Comparison of ENCODE assay signal across 14 cellular contexts in the genomic region with DNA sequence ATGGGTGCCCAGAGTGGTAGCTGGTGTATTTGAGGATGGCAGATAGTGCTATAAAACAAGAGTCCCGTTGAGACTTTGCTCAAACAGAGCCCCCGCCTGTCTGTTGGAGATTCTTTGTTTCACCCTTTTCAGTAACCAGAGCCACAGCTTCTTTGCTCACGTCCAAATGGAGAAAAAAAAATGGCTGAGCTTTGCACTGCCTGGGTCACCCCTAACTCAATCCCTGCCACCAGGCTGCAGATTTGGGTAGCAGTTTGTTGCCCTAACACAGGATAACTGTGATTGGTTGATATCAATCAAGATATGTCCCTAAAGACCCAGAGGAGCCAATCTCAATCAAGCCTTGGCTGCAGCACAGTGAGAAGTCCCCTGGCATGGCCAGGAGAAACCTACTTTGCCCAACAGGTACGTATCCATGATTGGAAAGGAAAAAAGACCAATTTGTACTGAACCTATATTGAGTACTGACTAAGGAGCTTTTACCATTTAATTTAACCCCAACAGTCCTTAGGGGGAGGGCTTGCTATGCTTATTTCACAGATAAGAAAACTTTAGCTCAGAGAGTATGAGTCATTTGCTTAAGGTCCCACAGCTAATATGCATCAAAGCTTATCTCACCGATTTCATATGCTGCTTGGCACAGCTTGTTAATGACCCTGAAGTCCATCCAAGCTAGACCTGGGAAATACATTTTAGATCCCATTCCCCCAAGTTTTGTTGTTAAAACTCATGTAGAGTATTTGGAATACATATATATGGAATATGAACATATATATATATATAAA.
A peak's percentile ranks its signal among the peaks of the same experiment; 100 is the strongest.
DNase-seq lines count a peak whose midpoint lies in the region; ATAC-seq and TF ChIP-seq lines count a peak whose summit lies in the region.
"Had no signal": no experiment of that assay in that cellular context is flagged by ENCODE, and none has a peak within 500 bp of the region (broad histone marks: within the 10 kb centered on the region; RNA-seq: fewer than 3 reads in every experiment).

No MANE protein-coding gene starts in this region.

- WGBS in thyroid gland, 2 donors, result 85 to 89% methylated on average over 5 of the region's 5 CpGs

- TF ChIP-seq POLR2A in thyroid gland (IDR thresholded peaks at IDR 0.05), result no peak

- no peak overlapping the region for H3K27ac ChIP-seq in thyroid gland

- no peaks in the 10 kb centered on the region for H3K27me3 ChIP-seq in thyroid gland

- intact Hi-C loops in activated T-helper 2 cell treated with anti-CD3 and anti-CD28 coated beads, Interferon-gamma antibody, Interleukin-2, Interleukin-4, amounts not matched to agents 10 μg/mL and 5 μg/mL and 100 μg/mL, durations not matched to agents 14 hours and 24 hours and 36 hours (cut with micrococcal nuclease), result loop anchor here (10.0 kb wide), 1 partner anchor 605 kb away; no protein-coding TSS in a partner anchor
- intact Hi-C loops in thyroid gland (cut with DNase I), result loop anchor here (10.0 kb wide), 1 partner anchor 175 kb away; no protein-coding TSS in a partner anchor

- H3K9me3 ChIP-seq in thyroid gland, result no peaks in the 10 kb centered on the region

- no peak overlapping the region for H3K4me3 Mint-ChIP-seq in HFFc6
- H3K4me3 Mint-ChIP-seq in activated T-helper 2 cell treated with anti-CD3 and anti-CD28 coated beads, Interferon-gamma antibody, Interleukin-2, Interleukin-4, amounts not matched to agents 10 μg/mL and 5 μg/mL and 100 μg/mL, durations not matched to agents 14 hours and 24 hours and 36 hours (ENCODE audit: low read depth), result no peak overlapping the region
- H3K4me3 Mint-ChIP-seq: activated CD4-positive, alpha-beta T cell treated with anti-CD3 and anti-CD28 coated beads, Interleukin-2, amount 10 ng/mL, durations not matched to agents 24 days and 14 days; activated naive CD4-positive, alpha-beta T cell treated with anti-CD3 and anti-CD28 coated beads for 36 hours; stimulated activated effector memory CD8-positive, alpha-beta T cell treated with anti-CD3 and anti-CD28 coated beads, Interleukin-12 subunit alpha, Interleukin-12 subunit beta, amount 100 ng/mL, for 72 hours had no signal

- H3K27me3 Mint-ChIP-seq in HFFc6 (ENCODE audit: insufficient read depth), result peaks cover 6% of the 10 kb centered on the region
- peaks cover 12% of the 10 kb centered on the region for H3K27me3 Mint-ChIP-seq in activated T-helper 2 cell treated with anti-CD3 and anti-CD28 coated beads, Interferon-gamma antibody, Interleukin-2, Interleukin-4, amounts not matched to agents 10 μg/mL and 5 μg/mL and 100 μg/mL, durations not matched to agents 14 hours and 24 hours and 36 hours (ENCODE audit: low read depth)

- H3K27ac Mint-ChIP-seq in HFFc6, result no peak overlapping the region
- H3K27ac Mint-ChIP-seq in activated T-helper 2 cell treated with anti-CD3 and anti-CD28 coated beads, Interferon-gamma antibody, Interleukin-2, Interleukin-4, amounts not matched to agents 10 μg/mL and 5 μg/mL and 100 μg/mL, durations not matched to agents 14 hours and 24 hours and 36 hours, result peak overlapping the region; percentile 35
- H3K27ac Mint-ChIP-seq: activated CD4-positive, alpha-beta T cell treated with anti-CD3 and anti-CD28 coated beads, Interleukin-2, amount 10 ng/mL, durations not matched to agents 24 days and 14 days; activated naive CD4-positive, alpha-beta T cell treated with anti-CD3 and anti-CD28 coated beads for 36 hours; stimulated activated effector memory CD8-positive, alpha-beta T cell treated with anti-CD3 and anti-CD28 coated beads, Interleukin-12 subunit alpha, Interleukin-12 subunit beta, amount 100 ng/mL, for 72 hours had no signal

- in situ Hi-C loops in ACHN (cut with HindIII; ENCODE audit: low pct_ligation_motif_present, low pct_unique_long_range_greater_than_20kb, low sequenced_read_pairs), result no loop called here

- no peak overlapping the region for H3K4me3 ChIP-seq in thyroid gland (replicated peaks in 1 of 3)
- H3K4me3 ChIP-seq: lung had no signal

- no peak for ATAC-seq in GM18519 (IDR thresholded peaks at IDR 0.05; ENCODE audit: low FRiP score, unreplicated experiment)
- ATAC-seq in HG02588 (IDR thresholded peaks at IDR 0.05; ENCODE audit: unreplicated experiment), result no peak

- TF ChIP-seq CTCF in HFFc6 (IDR thresholded peaks at IDR 0.05), result no peak
- no peak for TF ChIP-seq CTCF in thyroid gland (IDR thresholded peaks at IDR 0.05)

- peaks cover 12% of the 10 kb centered on the region for H3K36me3 Mint-ChIP-seq in HFFc6 (ENCODE audit: low read depth)
- H3K36me3 Mint-ChIP-seq in activated T-helper 2 cell treated with anti-CD3 and anti-CD28 coated beads, Interferon-gamma antibody, Interleukin-2, Interleukin-4, amounts not matched to agents 10 μg/mL and 5 μg/mL and 100 μg/mL, durations not matched to agents 14 hours and 24 hours and 36 hours (ENCODE audit: low read depth), result peaks cover 3% of the 10 kb centered on the region
- H3K36me3 Mint-ChIP-seq: stimulated activated effector memory CD8-positive, alpha-beta T cell treated with anti-CD3 and anti-CD28 coated beads, Interleukin-12 subunit alpha, Interleukin-12 subunit beta, amount 100 ng/mL, for 72 hours had no signal

- no peaks in the 10 kb centered on the region for H3K36me3 ChIP-seq in thyroid gland

- H3K9me3 Mint-ChIP-seq in HFFc6, result no peaks in the 10 kb centered on the region; the same call in 1 of the 2 replicates
- peaks cover 11% of the 10 kb centered on the region for H3K9me3 Mint-ChIP-seq in activated T-helper 2 cell treated with anti-CD3 and anti-CD28 coated beads, Interferon-gamma antibody, Interleukin-2, Interleukin-4, amounts not matched to agents 10 μg/mL and 5 μg/mL and 100 μg/mL, durations not matched to agents 14 hours and 24 hours and 36 hours
- H3K9me3 Mint-ChIP-seq: activated naive CD4-positive, alpha-beta T cell treated with anti-CD3 and anti-CD28 coated beads for 36 hours; stimulated activated effector memory CD8-positive, alpha-beta T cell treated with anti-CD3 and anti-CD28 coated beads, Interleukin-12 subunit alpha, Interleukin-12 subunit beta, amount 100 ng/mL, for 72 hours had no signal

- DNase-seq in ACHN, result peak; percentile 66
- DNase-seq in HFFc6, result peak; percentile 47
- no peak for DNase-seq in activated T-helper 2 cell treated with anti-CD3 and anti-CD28 coated beads, Interferon-gamma antibody, Interleukin-2, Interleukin-4, amounts not matched to agents 10 μg/mL and 5 μg/mL and 100 μg/mL, durations not matched to agents 14 hours and 24 hours and 36 hours (ENCODE audit: low spot score)
- DNase-seq in glomerular visceral epithelial cell (ENCODE audit: extremely low spot score), result peak; percentile 81
- DNase-seq in thyroid gland, result no peak
- DNase-seq in NCI-H146 (lab: John Stamatoyannopoulos, UW), result no peak
- DNase-seq: activated CD4-positive, alpha-beta T cell treated with anti-CD3 and anti-CD28 coated beads, Interleukin-2, amount 10 ng/mL, durations not matched to agents 24 days and 14 days; NCI-H1092; NCI-H526 treated with DMSO at 0.1 percent for 48 hours had no signal

- peaks cover 31% of the 10 kb centered on the region for H3K4me1 Mint-ChIP-seq in HFFc6 (ENCODE audit: low read depth)
- H3K4me1 Mint-ChIP-seq in activated T-helper 2 cell treated with anti-CD3 and anti-CD28 coated beads, Interferon-gamma antibody, Interleukin-2, Interleukin-4, amounts not matched to agents 10 μg/mL and 5 μg/mL and 100 μg/mL, durations not matched to agents 14 hours and 24 hours and 36 hours (ENCODE audit: low read depth), result peaks cover 22% of the 10 kb centered on the region
- H3K4me1 Mint-ChIP-seq: activated CD4-positive, alpha-beta T cell treated with anti-CD3 and anti-CD28 coated beads, Interleukin-2, amount 10 ng/mL, durations not matched to agents 24 days and 14 days; stimulated activated effector memory CD8-positive, alpha-beta T cell treated with anti-CD3 and anti-CD28 coated beads, Interleukin-12 subunit alpha, Interleukin-12 subunit beta, amount 100 ng/mL, for 72 hours had no signal

- H3K4me1 ChIP-seq in thyroid gland, result peaks cover 5 to 7% of the 10 kb centered on the region in 2 donors

Comparison
In these comparisons a context has a peak if more than half of its experiments do, and no peak if none do; other contexts are left out.
1. DNase-seq: peak in ACHN (single experiment), HFFc6 (single experiment) and glomerular visceral epithelial cell (single experiment); none in activated T-helper 2 cell treated with anti-CD3 and anti-CD28 coated beads, Interferon-gamma antibody, Interleukin-2, Interleukin-4, amounts not matched to agents 10 μg/mL and 5 μg/mL and 100 μg/mL, durations not matched to agents 14 hours and 24 hours and 36 hours (single experiment), thyroid gland (0 of 2) and NCI-H146 (single experiment).